18 cellular contexts compared by ENCODE assay signal in the genomic region with DNA sequence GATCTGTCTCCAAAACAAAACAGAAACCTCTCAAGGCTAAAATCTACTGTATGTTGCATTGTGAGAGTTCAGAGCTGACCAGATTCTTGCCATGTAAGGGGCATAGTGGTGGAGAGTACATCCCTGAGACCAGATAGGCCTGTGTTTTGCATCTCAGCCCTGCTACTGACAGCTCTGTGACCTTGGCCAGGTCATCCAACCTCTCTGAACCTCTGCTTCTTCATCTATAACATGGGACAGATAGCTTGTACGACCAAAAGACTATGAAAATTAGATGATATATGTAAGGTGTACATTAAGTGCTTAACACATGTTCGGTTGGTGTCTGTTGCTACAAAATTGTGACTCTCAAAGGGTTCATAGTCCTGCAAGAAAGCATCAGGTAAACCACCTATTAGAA. TPM values are rescaled to one million over a fixed set of nuclear protein-coding genes. Genes with fewer than 3 reads are reported as not detected.
DNase-seq lines count a peak whose midpoint lies in the region; ATAC-seq, FAIRE-seq and TF ChIP-seq lines count a peak whose summit lies in the region.
"Had no signal": no experiment of that assay in that cellular context is flagged by ENCODE, and none has a peak within 500 bp of the region (broad histone marks: within the 10 kb centered on the region; RNA-seq: fewer than 3 reads in every experiment).

No MANE protein-coding gene starts in this region.

- no peak overlapping the region for H2AFZ ChIP-seq in HepG2 (ENCODE audit: low read length)
- H2AFZ ChIP-seq in neural progenitor cell (replicated peaks): no peak overlapping the region

- DNase-seq in HepG2 (ENCODE audit: low spot score) (no peak), right lobe of liver (no peak), esophagus muscularis mucosa (ENCODE audit: extremely low spot score) (no peak), neural progenitor cell (ENCODE audit: low spot score) (no peak), coronary artery (ENCODE audit: low spot score) (no peak), testis (no peak)
- no peak for DNase-seq in activated CD8-positive, alpha-beta memory T cell treated with anti-CD3 and anti-CD28 coated beads, Interleukin-2, amount 50 U/mL, for 4 hours
- no peak for DNase-seq in activated CD4-positive, alpha-beta T cell treated with anti-CD3 and anti-CD28 coated beads for 36 hours
- DNase-seq: C1 segment of cervical spinal cord, DND-41, NCI-H1092, NCI-H146, NCI-H2081 treated with DMSO at 0.1 percent for 48 hours, NCI-H510A had no signal

- CTCF ChIA-PET in HepG2 (lab: Yijun Ruan, JAX; ENCODE audit: low intra/inter-chr PET ratio, low total read pairs): no interaction called here
- CTCF ChIA-PET in activated CD4-positive, alpha-beta T cell treated with anti-CD3 and anti-CD28 coated beads for 36 hours (lab: Charles Lee): interaction anchor here (1.0 kb wide), 2 partner anchors 51 to 172 kb away, joined by 3 to 4 read pairs; no protein-coding TSS in a partner anchor

- H4K20me1 ChIP-seq in HepG2 (ENCODE audit: insufficient read depth, low read length): peaks cover 65% of the 10 kb centered on the region
- H4K20me1 ChIP-seq in neural progenitor cell (ENCODE audit: low read depth): peaks cover 88% of the 10 kb centered on the region

- peaks cover 88% of the 10 kb centered on the region for H3K4me1 Mint-ChIP-seq in neural progenitor cell
- peaks cover 44% of the 10 kb centered on the region for H3K4me1 Mint-ChIP-seq in activated CD4-positive, alpha-beta T cell treated with anti-CD3 and anti-CD28 coated beads for 36 hours

- TF ChIP-seq EP300 in HepG2 (IDR thresholded peaks at IDR 0.05; ENCODE audit: low read depth in 2 of 2, low read length in 2 of 2) (no peak), HepG2 (CRISPR knock-in tag; IDR thresholded peaks at IDR 0.05; ENCODE audit: borderline replicate concordance) (no peak), esophagus muscularis mucosa (IDR thresholded peaks at IDR 0.05) (no peak)

- H3K9me3 ChIP-seq in HepG2 (ENCODE audit: low read length) (no peaks in the 10 kb centered on the region), right lobe of liver (no peaks in the 10 kb centered on the region), esophagus muscularis mucosa (no peaks in the 10 kb centered on the region), neural progenitor cell (ENCODE audit: low read depth) (no peaks in the 10 kb centered on the region), testis (no peaks in the 10 kb centered on the region)
- H3K9me3 ChIP-seq: A549 had no signal

- H3K4me1 ChIP-seq in HepG2 (ENCODE audit: insufficient read depth, low read length) (peaks cover 100% of the 10 kb centered on the region), right lobe of liver (peaks cover 0 to 54% (median 17%) of the 10 kb centered on the region in 4 donors), esophagus muscularis mucosa (peaks cover 57 to 87% (median 77%) of the 10 kb centered on the region in 4 donors), neural progenitor cell (peaks cover 38% of the 10 kb centered on the region), testis (peaks cover 81% of the 10 kb centered on the region)

- BruUV-seq in HepG2 (replicated peaks; lab: Mats Ljungman, UMichigan): no TSS peak

- H3F3A ChIP-seq in neural progenitor cell (ENCODE audit: low read depth): peaks cover 14% of the 10 kb centered on the region

- H3K4me3 ChIP-seq in HepG2 (replicated peaks in 1 of 3; ENCODE audit: insufficient read depth in 1 of 3, low read depth in 2 of 3, low read length in 3 of 3) (no peak overlapping the region), right lobe of liver (no peak overlapping the region), esophagus muscularis mucosa (no peak overlapping the region), neural progenitor cell (no peak overlapping the region), coronary artery (no peak overlapping the region), testis (no peak overlapping the region)
- H3K4me3 ChIP-seq: A549 had no signal

- no peak overlapping the region for H3K4me2 ChIP-seq in HepG2 (ENCODE audit: low read depth, low read length)
- H3K4me2 ChIP-seq in neural progenitor cell: no peak overlapping the region
- H3K4me2 ChIP-seq: A549 had no signal

- peaks cover 23% of the 10 kb centered on the region for H3K36me3 Mint-ChIP-seq in neural progenitor cell
- H3K36me3 Mint-ChIP-seq in activated CD4-positive, alpha-beta T cell treated with anti-CD3 and anti-CD28 coated beads for 36 hours (ENCODE audit: low read depth): peaks cover 4% of the 10 kb centered on the region

- ATAC-seq in HepG2 (no peak), right lobe of liver (no peak)
- no peak for ATAC-seq in activated CD4-positive, alpha-beta T cell treated with anti-CD3 and anti-CD28 coated beads for 36 hours
- ATAC-seq: A549 had no signal

- H3K9ac ChIP-seq in HepG2 (ENCODE audit: insufficient read depth, low read depth, low read length) (no peak overlapping the region), neural progenitor cell (no peak overlapping the region)

- no peak for FAIRE-seq in HepG2 (lab: Jason Lieb, UNC)
- FAIRE-seq: A549, G401.6, GM12891, H1 had no signal

- H3K27me3 Mint-ChIP-seq in neural progenitor cell (ENCODE audit: insufficient read depth, low read depth): peaks cover 8% of the 10 kb centered on the region
- H3K27me3 Mint-ChIP-seq in activated CD4-positive, alpha-beta T cell treated with anti-CD3 and anti-CD28 coated beads for 36 hours: peaks cover 38% of the 10 kb centered on the region

- H3K79me2 ChIP-seq in HepG2 (ENCODE audit: insufficient read depth, low read length): peaks cover 98% of the 10 kb centered on the region
- peaks cover 99% of the 10 kb centered on the region for H3K79me2 ChIP-seq in neural progenitor cell (ENCODE audit: low read depth)

- H3K27me3 ChIP-seq in HepG2 (ENCODE audit: control insufficient read depth in 1 of 2, insufficient read depth in 2 of 2, low read length in 2 of 2): no peaks in the 10 kb centered on the region
- no peaks in the 10 kb centered on the region for H3K27me3 ChIP-seq in right lobe of liver
- H3K27me3 ChIP-seq in esophagus muscularis mucosa: no peaks in the 10 kb centered on the region
- no peaks in the 10 kb centered on the region for H3K27me3 ChIP-seq in neural progenitor cell
- no peaks in the 10 kb centered on the region for H3K27me3 ChIP-seq in testis

- in situ Hi-C loops in HepG2 (cut with HindIII; ENCODE audit: extremely low pct_ligation_motif_present, low pct_unique_long_range_greater_than_20kb): no loop called here

- no peak for TF ChIP-seq POLR2A in HepG2 (IDR thresholded peaks at IDR 0.05; ENCODE audit: insufficient read depth in 1 of 2, low read depth in 2 of 2, low read length in 2 of 2)
- no peak for TF ChIP-seq POLR2A in right lobe of liver (IDR thresholded peaks at IDR 0.05)
- TF ChIP-seq POLR2A in esophagus muscularis mucosa (IDR thresholded peaks at IDR 0.05; ENCODE audit: low read depth): no peak
- no peak for TF ChIP-seq POLR2A in testis (IDR thresholded peaks at IDR 0.05)

- H3K9me3 Mint-ChIP-seq in neural progenitor cell: no peaks in the 10 kb centered on the region
- no peaks in the 10 kb centered on the region for H3K9me3 Mint-ChIP-seq in activated CD4-positive, alpha-beta T cell treated with anti-CD3 and anti-CD28 coated beads for 36 hours (ENCODE audit: low read depth)

- TF ChIP-seq RAD21 in HepG2 (CRISPR knock-in tag; IDR thresholded peaks at IDR 0.05): no peak

- POLR2A ChIA-PET in HepG2 (lab: Yijun Ruan, JAX): no interaction called here
- POLR2A ChIA-PET in activated CD4-positive, alpha-beta T cell treated with anti-CD3 and anti-CD28 coated beads for 36 hours (lab: Charles Lee): no interaction called here

- H3K27ac ChIP-seq in HepG2 (ENCODE audit: extremely low read length, insufficient read depth, low read length): no peak overlapping the region
- H3K27ac ChIP-seq in right lobe of liver: no peak overlapping the region
- peak overlapping the region; percentile 52 to 72 (median 64) for H3K27ac ChIP-seq in esophagus muscularis mucosa (replicated peaks in 1 of 4)
- H3K27ac ChIP-seq in neural progenitor cell: no peak overlapping the region
- H3K27ac ChIP-seq in coronary artery: no peak overlapping the region
- peak overlapping the region in 1 of 2 donors; percentile 79 for H3K27ac ChIP-seq in testis
- H3K27ac ChIP-seq: A549 had no signal

- TF ChIP-seq CTCF in HepG2 (CRISPR knock-in tag; IDR thresholded peaks at IDR 0.05) (no peak), right lobe of liver (IDR thresholded peaks at IDR 0.05) (no peak), esophagus muscularis mucosa (IDR thresholded peaks at IDR 0.05) (no peak), neural progenitor cell (IDR thresholded peaks at IDR 0.05) (no peak), coronary artery (IDR thresholded peaks at IDR 0.05) (no peak), testis (IDR thresholded peaks at IDR 0.05) (no peak)

- peak overlapping the region; percentile 24 for H3K4me3 Mint-ChIP-seq in neural progenitor cell
- H3K4me3 Mint-ChIP-seq in activated CD4-positive, alpha-beta T cell treated with anti-CD3 and anti-CD28 coated beads for 36 hours: no peak overlapping the region

- peak overlapping the region; percentile 7 for H3K27ac Mint-ChIP-seq in neural progenitor cell
- H3K27ac Mint-ChIP-seq in activated CD4-positive, alpha-beta T cell treated with anti-CD3 and anti-CD28 coated beads for 36 hours: no peak overlapping the region

- WGBS in HepG2 (ENCODE audit: low lambda C conversion rate): 81% methylated on average over 2 of the region's 2 CpGs
- WGBS in right lobe of liver (ENCODE audit: insufficient coverage, low coverage, low lambda C conversion rate, missing lambda C conversion rate): 100% methylated on average over 1 of the region's 2 CpGs
- 80% methylated on average over 2 of the region's 2 CpGs for WGBS in esophagus muscularis mucosa
- 82 to 84% methylated on average over 2 of the region's 2 CpGs for WGBS in testis, 2 donors

- intact Hi-C loops in HepG2 (cut with micrococcal nuclease; ENCODE audit: unreplicated experiment): no loop called here
- intact Hi-C loops in right lobe of liver (cut with DNase I): no loop called here
- intact Hi-C loops in esophagus muscularis mucosa (cut with DNase I): no loop called here
- intact Hi-C loops in activated CD4-positive, alpha-beta T cell treated with anti-CD3 and anti-CD28 coated beads for 36 hours (cut with DNase I, micrococcal nuclease): loop anchor here (2.0 to 10.0 kb wide), 3 partner anchors 112 to 164 kb away; a partner anchor contains a TSS
- intact Hi-C loops in testis (cut with DNase I; ENCODE audit: low total_unique reads): no loop called here

- H3K36me3 ChIP-seq in HepG2 (replicated peaks in 1 of 2; ENCODE audit: control insufficient read depth in 1 of 2, insufficient read depth in 2 of 2, low read length in 2 of 2) (peaks cover 6 to 26% of the 10 kb centered on the region in 2 experiments), right lobe of liver (no peaks in the 10 kb centered on the region), esophagus muscularis mucosa (no peaks in the 10 kb centered on the region), neural progenitor cell (no peaks in the 10 kb centered on the region), testis (ENCODE audit: low read depth, missing control alignments) (no peaks in the 10 kb centered on the region)

RNA-seq across cellular contexts. Expression of a gene that starts 22.9 kb away (rescaled TPM):
- total RNA-seq in HepG2 (2016; rRNA removed; fragmentation: Illumina TruSeq; extraction: Trizol) (17.6 and 36.7 TPM in 2 replicates), right lobe of liver (1 to 10 TPM; 5.8 to 9.2 (median 6.9) TPM), esophagus muscularis mucosa (10 to 100 TPM; 12.9 to 29.7 (median 21.9) TPM), neural progenitor cell (ENCODE audit: low replicate concordance) (4.1 and 12.0 TPM in 2 replicates), testis (10 to 100 TPM; 32.2 to 44.5 TPM)
- total RNA-seq in HepG2 (2016; cell fraction: cytosol; rRNA removed; fragmentation: Illumina TruSeq; extraction: Trizol; ENCODE audit: low read depth): 6.8 and 7.3 TPM in 2 replicates
- total RNA-seq in HepG2 (2016; cell fraction: insoluble cytoplasmic fraction; rRNA removed; fragmentation: Illumina TruSeq; extraction: Trizol): 15.3 and 36.6 TPM in 2 replicates
- total RNA-seq in HepG2 (2016; cell fraction: membrane; rRNA removed; fragmentation: Illumina TruSeq; extraction: Trizol): 18.5 and 19.0 TPM in 2 replicates
- total RNA-seq in HepG2 (2016; cell fraction: nucleus; rRNA removed; fragmentation: Illumina TruSeq; extraction: Trizol): 35.5 and 42.6 TPM in 2 replicates
- polyA plus RNA-seq in HepG2 (2011; rRNA removed) (17.4 and 20.3 TPM in 2 replicates), testis (ENCODE audit: insufficient read depth, low read depth, low replicate concordance) (13.9 TPM)
- 12.9 and 24.5 TPM in 2 replicates for polyA plus RNA-seq in HepG2 (2011; cell fraction: cytosol; rRNA removed)
- polyA plus RNA-seq in HepG2 (2011; cell fraction: nucleus; rRNA removed): 30.8 and 41.2 TPM in 2 replicates
- polyA plus RNA-seq in HepG2 (2012): 19.0 and 20.9 TPM in 2 replicates
- polyA plus RNA-seq in HepG2 (2016; cell fraction: cytosol; fragmentation: Illumina TruSeq; extraction: Trizol; ENCODE audit: low read depth): 3.0 and 3.4 TPM in 2 replicates
- 14.9 and 16.9 TPM in 2 replicates for polyA plus RNA-seq in HepG2 (2016; cell fraction: insoluble cytoplasmic fraction; fragmentation: Illumina TruSeq; extraction: Trizol; ENCODE audit: low read depth)
- polyA plus RNA-seq in HepG2 (2016; cell fraction: membrane; fragmentation: Illumina TruSeq; extraction: Trizol; ENCODE audit: low read depth): 7.9 and 8.5 TPM in 2 replicates
- polyA plus RNA-seq in HepG2 (2016; cell fraction: nucleus; fragmentation: Illumina TruSeq; extraction: Trizol; ENCODE audit: insufficient read depth, low read depth): 54.3 and 62.4 TPM in 2 replicates
- 2.0 and 68.2 TPM in 2 replicates for polyA minus RNA-seq in HepG2 (2011; rRNA and poly(A)+ RNA removed; ENCODE audit: low replicate concordance)
- 28.7 and 38.5 TPM in 2 replicates for polyA minus RNA-seq in HepG2 (2011; cell fraction: cytosol; rRNA and poly(A)+ RNA removed)
- polyA minus RNA-seq in HepG2 (2011; cell fraction: nucleus; rRNA and poly(A)+ RNA removed): 19.8 and 22.1 TPM in 2 replicates
- total RNA-seq in activated CD4-positive, alpha-beta T cell treated with anti-CD3 and anti-CD28 coated beads for 36 hours: 1 to 10 TPM; 2.3 TPM

Comparison
In these comparisons a context has a peak if more than half of its experiments do, and no peak if none do; other contexts are left out.
1. H3K27ac ChIP-seq: peak in esophagus muscularis mucosa (4 of 4); none in HepG2 (single experiment), right lobe of liver (0 of 3), neural progenitor cell (single experiment) and coronary artery (0 of 2).
2. intact Hi-C loops: an anchor here in activated CD4-positive, alpha-beta T cell treated with anti-CD3 and anti-CD28 coated beads for 36 hours (2.0 to 10.0 kb wide); none called in HepG2, right lobe of liver, esophagus muscularis mucosa and testis.